In the genomic region with DNA sequence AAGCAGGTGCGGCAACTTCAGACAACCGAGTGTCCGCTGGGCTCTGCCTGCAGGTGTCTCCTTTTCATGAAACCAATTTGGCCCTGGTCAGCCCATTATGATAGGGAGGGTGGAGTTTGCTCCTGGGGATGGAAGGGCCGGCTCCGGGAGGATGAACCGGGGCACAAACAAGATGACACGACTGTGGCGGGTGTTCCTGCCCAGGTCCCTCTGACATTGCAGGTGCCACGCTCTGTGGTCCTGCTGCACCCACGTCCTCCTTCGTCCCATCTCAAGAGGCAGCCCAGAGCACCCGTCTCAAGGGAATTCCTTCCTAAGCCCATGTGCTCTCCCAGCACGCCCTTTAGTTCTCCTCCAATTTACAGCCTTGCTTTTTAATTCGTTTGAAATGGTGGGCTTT, we compare ENCODE assay signal across 19 cellular contexts.
A peak's percentile ranks its signal among the peaks of the same experiment; 100 is the strongest.
DNase-seq lines count a peak whose midpoint lies in the region; ATAC-seq and TF ChIP-seq lines count a peak whose summit lies in the region.
"Had no signal": no experiment of that assay in that cellular context is flagged by ENCODE, and none has a peak within 500 bp of the region (broad histone marks: within the 10 kb centered on the region; RNA-seq: fewer than 3 reads in every experiment).

No MANE protein-coding gene starts in this region.

- no peaks in the 10 kb centered on the region for H3K27me3 ChIP-seq in H9 (ENCODE audit: insufficient read depth, low read length)
- H3K27me3 ChIP-seq in esophagus muscularis mucosa: peaks cover 0 to 46% (median 3%) of the 10 kb centered on the region in 4 donors
- H3K27me3 ChIP-seq: BLaER1 treated with 17β-estradiol and CSF1 and Interleukin-3, amounts not matched to agents 10 nM and 100 nM had no signal

- H3K27ac ChIP-seq in H9 (ENCODE audit: insufficient read length, low read depth, low read length) (no peak overlapping the region), esophagus muscularis mucosa (replicated peaks in 1 of 4) (no peak overlapping the region)
- H3K27ac ChIP-seq: BLaER1 treated with 17β-estradiol and CSF1 and Interleukin-3, amounts not matched to agents 10 nM and 100 nM had no signal

- no peaks in the 10 kb centered on the region for H3K9me3 Mint-ChIP-seq in H9

- no peaks in the 10 kb centered on the region for H3K9me3 ChIP-seq in H9 (ENCODE audit: control insufficient read depth, low read depth, low read length)
- H3K9me3 ChIP-seq in esophagus muscularis mucosa: no peaks in the 10 kb centered on the region
- H3K9me3 ChIP-seq: BLaER1 treated with 17β-estradiol and CSF1 and Interleukin-3, amounts not matched to agents 10 nM and 100 nM; HAP-1 had no signal

- no peaks in the 10 kb centered on the region for H3K36me3 ChIP-seq in esophagus muscularis mucosa
- H3K36me3 ChIP-seq: BLaER1 treated with 17β-estradiol and CSF1 and Interleukin-3, amounts not matched to agents 10 nM and 100 nM; HAP-1 had no signal

- H3K27me3 Mint-ChIP-seq in H9 (ENCODE audit: low read depth): peaks cover 9% of the 10 kb centered on the region

- no peak overlapping the region for H3K4me3 Mint-ChIP-seq in H9
- H3K4me3 Mint-ChIP-seq: CD8-positive, alpha-beta memory T cell had no signal

- no peak overlapping the region for H3K4me2 ChIP-seq in H9 (ENCODE audit: insufficient read depth, insufficient read length, low read length)

- H3K9ac ChIP-seq in H9 (ENCODE audit: extremely low read depth, insufficient read length, low read length): no peak overlapping the region
- H3K9ac ChIP-seq: BLaER1 treated with 17β-estradiol and CSF1 and Interleukin-3, amounts not matched to agents 10 nM and 100 nM had no signal

- H3K27ac Mint-ChIP-seq in H9: no peak overlapping the region
- H3K27ac Mint-ChIP-seq: CD8-positive, alpha-beta memory T cell had no signal

- no peak overlapping the region for H2AK5ac ChIP-seq in H9 (ENCODE audit: insufficient read length, low read length)

- peaks cover 0 to 6% of the 10 kb centered on the region in 2 experiments; a peak in 1 of 4 replicates for H3K4me1 Mint-ChIP-seq in H9
- H3K4me1 Mint-ChIP-seq: CD8-positive, alpha-beta memory T cell had no signal

- H3K23ac ChIP-seq in H9 (ENCODE audit: insufficient read length, low read depth, low read length): no peak overlapping the region

- H2BK5ac ChIP-seq in H9 (ENCODE audit: insufficient read length, low read length): no peak overlapping the region

- no peak overlapping the region for H3K4ac ChIP-seq in H9 (ENCODE audit: low read depth, low read length)

- H2BK12ac ChIP-seq in H9 (ENCODE audit: insufficient read length, low read depth, low read length): no peak overlapping the region

- H2BK20ac ChIP-seq in H9 (ENCODE audit: low read depth, low read length, poor library complexity, severe bottlenecking): no peak overlapping the region

- no peaks in the 10 kb centered on the region for H3K23me2 ChIP-seq in H9 (ENCODE audit: insufficient read length, low read depth, low read length, poor library complexity, severe bottlenecking)

- no peaks in the 10 kb centered on the region for H3K79me1 ChIP-seq in H9 (ENCODE audit: insufficient read depth, low read depth, low read length, poor library complexity, severe bottlenecking)

- DNase-seq in cardiac septum (ENCODE audit: low spot score) (peak; percentile 57), left ventricle myocardium superior (no peak), H9 (peak; percentile 36), esophagus muscularis mucosa (ENCODE audit: extremely low spot score) (peak; percentile 79), sciatic nerve (ENCODE audit: low spot score) (peak; percentile 14), omental fat pad (ENCODE audit: low spot score) (no peak), COR-L47 (lab: John Stamatoyannopoulos, UW) (no peak)
- DNase-seq: CD8-positive, alpha-beta memory T cell; KBM-7; NCI-H1105 treated with DMSO at 0.1 percent for 48 hours; NCI-H1694 treated with DMSO at 0.1 percent for 48 hours; NCI-H2227 treated with DMSO at 0.1 percent for 48 hours; NCI-H510A treated with DMSO at 0.1 percent for 48 hours; NCI-H774; OCI-M1; SHP77 had no signal

- H3K14ac ChIP-seq in H9 (ENCODE audit: insufficient read depth, low read length): no peak overlapping the region

- no peak overlapping the region for H3K4me3 ChIP-seq in esophagus muscularis mucosa
- H3K4me3 ChIP-seq: BLaER1 treated with 17β-estradiol and CSF1 and Interleukin-3, amounts not matched to agents 10 nM and 100 nM; HAP-1 had no signal

- H3K36me3 Mint-ChIP-seq in H9 (ENCODE audit: insufficient read depth in 1 of 3, low read depth in 3 of 3): no peaks in the 10 kb centered on the region
- H3K36me3 Mint-ChIP-seq: CD8-positive, alpha-beta memory T cell had no signal

- no peak for ATAC-seq in left ventricle myocardium superior
- no peak for ATAC-seq in sciatic nerve
- no peak for ATAC-seq in omental fat pad (ENCODE audit: low FRiP score)
- ATAC-seq in HG03175 (IDR thresholded peaks at IDR 0.05; ENCODE audit: unreplicated experiment): no peak

- H3K79me2 ChIP-seq in H9 (ENCODE audit: insufficient read depth, low read length): no peaks in the 10 kb centered on the region

- intact Hi-C loops in cardiac septum (cut with DNase I) (no loop called here), left ventricle myocardium superior (cut with micrococcal nuclease) (no loop called here), esophagus muscularis mucosa (cut with DNase I) (no loop called here), sciatic nerve (cut with DNase I) (no loop called here)

- no peak overlapping the region for H3K18ac ChIP-seq in H9 (ENCODE audit: insufficient read length, low read depth, low read length)

- no peaks in the 10 kb centered on the region for H4K20me1 ChIP-seq in H9 (ENCODE audit: control insufficient read depth, insufficient read depth, insufficient read length)
- H4K20me1 ChIP-seq: BLaER1 treated with 17β-estradiol and CSF1 and Interleukin-3, amounts not matched to agents 10 nM and 100 nM had no signal

- H3K56ac ChIP-seq in H9 (ENCODE audit: insufficient read length, low read depth, low read length): no peak overlapping the region

- no peak overlapping the region for H4K5ac ChIP-seq in H9 (ENCODE audit: insufficient read length, low read depth, low read length)

- TF ChIP-seq CTCF in H9 (conservative IDR thresholded peaks at IDR 0.05) (no peak), esophagus muscularis mucosa (IDR thresholded peaks at IDR 0.05) (no peak), omental fat pad (IDR thresholded peaks at IDR 0.05) (no peak)

- no peak for TF ChIP-seq POLR2A in esophagus muscularis mucosa (IDR thresholded peaks at IDR 0.05; ENCODE audit: low read depth)

- no peak for TF ChIP-seq EP300 in esophagus muscularis mucosa (IDR thresholded peaks at IDR 0.05)

- no CpG with 5 or more reads among the region's 14 CpGs for whole genome bisulfite sequencing in H9 (ENCODE audit: extremely low coverage, insufficient read length, low lambda C conversion rate)
- WGBS in esophagus muscularis mucosa: 82% methylated on average over 11 of the region's 14 CpGs

- H4K91ac ChIP-seq in H9 (ENCODE audit: insufficient read length, low read depth, low read length): no peak overlapping the region

- H2BK15ac ChIP-seq in H9 (ENCODE audit: low read depth, low read length): no peak overlapping the region

- no peak overlapping the region for H2BK120ac ChIP-seq in H9 (ENCODE audit: low read depth, low read length, poor library complexity, severe bottlenecking)

- no peak overlapping the region for H4K8ac ChIP-seq in H9 (replicated peaks; ENCODE audit: insufficient read length, low read depth, low read length)

- no peaks in the 10 kb centered on the region for H3K4me1 ChIP-seq in H9 (ENCODE audit: insufficient read depth, low read length)
- no peaks in the 10 kb centered on the region for H3K4me1 ChIP-seq in esophagus muscularis mucosa
- H3K4me1 ChIP-seq: HAP-1 had no signal

- no peak overlapping the region for H3T11ph ChIP-seq in H9 (ENCODE audit: low read length)

- no peak overlapping the region for H2AFZ ChIP-seq in H9 (ENCODE audit: low read length)

Comparison
In these comparisons a context has a peak if more than half of its experiments do, and no peak if none do; other contexts are left out.
1. DNase-seq: peak in cardiac septum (single experiment), H9 (single experiment), esophagus muscularis mucosa (single experiment) and sciatic nerve (single experiment); none in left ventricle myocardium superior (single experiment), omental fat pad (single experiment) and COR-L47 (single experiment).